In the genomic region with DNA sequence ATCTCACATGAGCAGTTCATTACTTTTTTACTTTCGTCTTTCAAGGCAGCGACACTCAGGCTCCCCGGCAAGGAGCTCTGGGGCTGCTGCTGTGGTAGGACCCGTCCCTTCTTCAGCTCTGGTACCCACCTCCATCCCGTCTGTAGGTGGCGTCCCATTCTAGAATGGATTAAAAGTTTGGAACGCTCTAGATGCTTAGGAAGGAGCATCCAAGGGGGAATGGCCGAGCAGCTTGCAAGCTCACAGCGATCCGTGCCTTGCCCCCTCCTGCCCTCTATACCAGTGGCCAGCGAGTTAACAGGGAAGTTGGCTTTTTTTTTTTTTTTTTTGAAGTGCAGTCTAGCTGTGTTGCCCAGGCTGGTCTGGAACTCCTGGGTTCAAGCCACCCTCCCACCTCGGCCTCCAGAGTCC, we compare ENCODE assay signal across 8 cellular contexts. TPM values are rescaled to one million over a fixed set of nuclear protein-coding genes. Genes with fewer than 3 reads are reported as not detected.
A peak's percentile ranks its signal among the peaks of the same experiment; 100 is the strongest.
DNase-seq lines count a peak whose midpoint lies in the region; ATAC-seq lines count a peak whose summit lies in the region.

No MANE protein-coding gene starts in this region.

- H3K36me3 Mint-ChIP-seq in activated naive CD8-positive, alpha-beta T cell treated with anti-CD3 and anti-CD28 coated beads, Interleukin-2, amount 50 U/mL, for 24 hours (ENCODE audit: low read depth) = no peaks in the 10 kb centered on the region

- H3K4me3 ChIP-seq in mesenchymal stem cell (ENCODE audit: insufficient read depth in 1 of 2, low read depth in 1 of 2, low read length in 2 of 2) = no peak overlapping the region

- H3K23ac ChIP-seq in mesenchymal stem cell (ENCODE audit: low read length in 2 of 2) = no peak overlapping the region

- no peaks in the 10 kb centered on the region for H3K27me3 Mint-ChIP-seq in activated naive CD8-positive, alpha-beta T cell treated with anti-CD3 and anti-CD28 coated beads, Interleukin-2, amount 50 U/mL, for 24 hours

- no peak overlapping the region for H3K27ac ChIP-seq in mesenchymal stem cell (ENCODE audit: low read length, poor library complexity, severe bottlenecking)

- H3K14ac ChIP-seq in mesenchymal stem cell (ENCODE audit: low read length in 2 of 2) = no peak overlapping the region

- H3K9ac ChIP-seq in mesenchymal stem cell (ENCODE audit: low read length) = no peak overlapping the region

- DNase-seq in activated CD4-positive, alpha-beta T cell treated with anti-CD3 and anti-CD28 coated beads for 48 hours = peak; percentile 38
- no peak for DNase-seq in activated CD4-positive, alpha-beta T cell treated with anti-CD3 and anti-CD28 coated beads, Interleukin-2, amount 50 U/mL, for 1 hour
- DNase-seq in activated naive CD8-positive, alpha-beta T cell treated with anti-CD3 and anti-CD28 coated beads, Interleukin-2, amount 50 U/mL, for 24 hours = peak; percentile 30
- DNase-seq in mesenchymal stem cell (peak; percentile 41), NCI-H2227 treated with DMSO at 0.1 percent for 48 hours (lab: John Stamatoyannopoulos, UW) (no peak)

- no peak overlapping the region for H4K91ac ChIP-seq in mesenchymal stem cell (ENCODE audit: low read length)

- no peak overlapping the region for H2BK5ac ChIP-seq in mesenchymal stem cell (ENCODE audit: low read depth, low read length, poor library complexity, severe bottlenecking)

- H3K4me2 ChIP-seq in mesenchymal stem cell (ENCODE audit: low read length, poor library complexity, severe bottlenecking) = no peak overlapping the region

- H3K9me3 Mint-ChIP-seq in activated naive CD8-positive, alpha-beta T cell treated with anti-CD3 and anti-CD28 coated beads, Interleukin-2, amount 50 U/mL, for 24 hours = no peaks in the 10 kb centered on the region

- no peak overlapping the region for H2AFZ ChIP-seq in mesenchymal stem cell (ENCODE audit: low read depth, low read length)

- H2BK12ac ChIP-seq in mesenchymal stem cell (ENCODE audit: low read length in 2 of 2) = no peak overlapping the region

- H4K8ac ChIP-seq in mesenchymal stem cell (ENCODE audit: low read length) = no peak overlapping the region

- peak overlapping the region; percentile 41 for H3K4me3 Mint-ChIP-seq in activated naive CD8-positive, alpha-beta T cell treated with anti-CD3 and anti-CD28 coated beads, Interleukin-2, amount 50 U/mL, for 24 hours

- H3K4me1 ChIP-seq in mesenchymal stem cell (ENCODE audit: control insufficient read depth, insufficient read depth, low read depth, low read length) = peaks cover 21% of the 10 kb centered on the region

- H3K27ac Mint-ChIP-seq in activated naive CD8-positive, alpha-beta T cell treated with anti-CD3 and anti-CD28 coated beads, Interleukin-2, amount 50 U/mL, for 24 hours = peak overlapping the region; percentile 40

- peaks cover 10% of the 10 kb centered on the region for H3K4me1 Mint-ChIP-seq in activated naive CD8-positive, alpha-beta T cell treated with anti-CD3 and anti-CD28 coated beads, Interleukin-2, amount 50 U/mL, for 24 hours

- H3K4ac ChIP-seq in mesenchymal stem cell (ENCODE audit: low read depth in 1 of 2, low read length in 2 of 2) = no peak overlapping the region

- no peaks in the 10 kb centered on the region for H3K9me3 ChIP-seq in mesenchymal stem cell (ENCODE audit: control insufficient read depth, low read length)

- peaks cover 17 to 42% of the 10 kb centered on the region in 2 experiments for H3K36me3 ChIP-seq in mesenchymal stem cell (ENCODE audit: control insufficient read depth in 1 of 2, insufficient read depth in 2 of 2, low read depth in 1 of 2, low read length in 2 of 2)

- ATAC-seq in HG03460 (IDR thresholded peaks at IDR 0.05; ENCODE audit: unreplicated experiment) (peak; percentile 80), GM21367 (IDR thresholded peaks at IDR 0.05; ENCODE audit: unreplicated experiment) (no peak), GM19397 (IDR thresholded peaks at IDR 0.05; ENCODE audit: unreplicated experiment) (no peak)
- ATAC-seq in activated naive CD8-positive, alpha-beta T cell treated with anti-CD3 and anti-CD28 coated beads, Interleukin-2, amount 50 U/mL, for 24 hours = peak; percentile 63

- no peak overlapping the region for H2BK120ac ChIP-seq in mesenchymal stem cell (ENCODE audit: low read depth, low read length)

- no peak overlapping the region for H2BK15ac ChIP-seq in mesenchymal stem cell (ENCODE audit: low read depth, poor library complexity, severe bottlenecking)

- no peak overlapping the region for H2AK5ac ChIP-seq in mesenchymal stem cell (ENCODE audit: low read length, severe bottlenecking)

- H3K79me1 ChIP-seq in mesenchymal stem cell (replicated peaks; ENCODE audit: low read length, poor library complexity, severe bottlenecking) = no peaks in the 10 kb centered on the region

- H3K18ac ChIP-seq in mesenchymal stem cell (ENCODE audit: low read depth in 1 of 2, low read length in 2 of 2) = no peak overlapping the region

- WGBS in mesenchymal stem cell = 80% methylated on average over 12 of the region's 12 CpGs

- H3K27me3 ChIP-seq in mesenchymal stem cell (ENCODE audit: control insufficient read depth in 1 of 2, insufficient read depth in 1 of 2, low read length in 2 of 2) = peaks cover 0 to 9% of the 10 kb centered on the region in 2 experiments

RNA-seq across cellular contexts. Expression of a gene that starts 22.8 kb away (rescaled TPM):
- 198 TPM for polyA plus RNA-seq in mesenchymal stem cell (2013, experiment 1 of 2)
- 194 TPM for polyA plus RNA-seq in mesenchymal stem cell (2013, experiment 2 of 2)

RNA-seq across cellular contexts. Expression of a gene that starts 50.2 kb away (rescaled TPM):
- polyA plus RNA-seq in mesenchymal stem cell (2013, experiment 1 of 2) = 10.2 TPM
- polyA plus RNA-seq in mesenchymal stem cell (2013, experiment 2 of 2) = 10.0 TPM

RNA-seq across cellular contexts. Expression of a gene that starts 53.7 kb away (rescaled TPM):
- polyA plus RNA-seq in mesenchymal stem cell (2013, experiment 1 of 2) = 10.5 TPM
- polyA plus RNA-seq in mesenchymal stem cell (2013, experiment 2 of 2) = 10.6 TPM

Comparison
In these comparisons a context has a peak if more than half of its experiments do, and no peak if none do; other contexts are left out.
1. DNase-seq: peak in activated CD4-positive, alpha-beta T cell treated with anti-CD3 and anti-CD28 coated beads for 48 hours (single experiment), activated naive CD8-positive, alpha-beta T cell treated with anti-CD3 and anti-CD28 coated beads, Interleukin-2, amount 50 U/mL, for 24 hours (single experiment) and mesenchymal stem cell (single experiment); none in activated CD4-positive, alpha-beta T cell treated with anti-CD3 and anti-CD28 coated beads, Interleukin-2, amount 50 U/mL, for 1 hour (single experiment) and NCI-H2227 treated with DMSO at 0.1 percent for 48 hours (single experiment).
2. ATAC-seq: peak in HG03460 (single experiment) and activated naive CD8-positive, alpha-beta T cell treated with anti-CD3 and anti-CD28 coated beads, Interleukin-2, amount 50 U/mL, for 24 hours (single experiment); none in GM21367 (single experiment) and GM19397 (single experiment).